9 cellular contexts compared by ENCODE assay signal in genomic region chr5:171342362-171343111, GRCh38. TPM values are rescaled to one million over a fixed set of nuclear protein-coding genes. Genes with fewer than 3 reads are reported as not detected.
DNase-seq lines count a peak whose midpoint lies in the region; ATAC-seq and TF ChIP-seq lines count a peak whose summit lies in the region.
"Had no signal": no experiment of that assay in that cellular context is flagged by ENCODE, and none has a peak within 500 bp of the region (broad histone marks: within the 10 kb centered on the region; RNA-seq: fewer than 3 reads in every experiment).

No MANE protein-coding gene starts in this region.

- peak; percentile 60 for ATAC-seq in HG03280 (IDR thresholded peaks at IDR 0.05; ENCODE audit: unreplicated experiment)

- H3K27ac Mint-ChIP-seq in immature natural killer cell = no peak overlapping the region
- H3K27ac Mint-ChIP-seq: IgD-negative memory B cell had no signal

- H3K4me3 Mint-ChIP-seq in immature natural killer cell = no peak overlapping the region
- H3K4me3 Mint-ChIP-seq: IgD-negative memory B cell had no signal

- TF ChIP-seq CTCF in AG09319 (IDR thresholded peaks at IDR 0.05; ENCODE audit: low read depth, low read length) (peak; percentile 77), GM12865 (IDR thresholded peaks at IDR 0.05; ENCODE audit: insufficient read depth, low read depth, low read length, missing control alignments) (peak; percentile 62)

- H3K9me3 Mint-ChIP-seq in immature natural killer cell = no peaks in the 10 kb centered on the region

- no peaks in the 10 kb centered on the region for H3K36me3 Mint-ChIP-seq in immature natural killer cell
- H3K36me3 Mint-ChIP-seq: IgD-negative memory B cell had no signal

- H3K4me1 Mint-ChIP-seq in immature natural killer cell = no peaks in the 10 kb centered on the region
- H3K4me1 Mint-ChIP-seq: IgD-negative memory B cell had no signal

- peak; percentile 27 for DNase-seq in AG09319 (ENCODE audit: extremely low read depth, low read depth)
- peak; percentile 65 for DNase-seq in GM12865 (ENCODE audit: low read depth)
- peak; percentile 63 for DNase-seq in NCI-H748 treated with DMSO at 0.1 percent for 48 hours (lab: John Stamatoyannopoulos, UW)
- peak; percentile 63 for DNase-seq in amniotic epithelial cell (ENCODE audit: low read depth)
- peak; percentile 21 to 45 (median 44) for DNase-seq in immature natural killer cell
- DNase-seq in stimulated activated CD4-positive, alpha-beta T cell treated with anti-CD3 and anti-CD28 coated beads, TNF-alpha, amount 100 ng/mL, for 48 hours (ENCODE audit: low read depth in 3 of 3) = peak in 2 of 3 donors; percentile 11 to 28
- DNase-seq in effector CD4-positive, alpha-beta T cell = no peak

- no peak overlapping the region for H3K4me3 ChIP-seq in GM12865 (ENCODE audit: low read depth, low read length)

- H3K27me3 Mint-ChIP-seq in immature natural killer cell (ENCODE audit: low read depth in 3 of 3) = peaks cover 2 to 9% (median 8%) of the 10 kb centered on the region in 3 donors

RNA-seq across cellular contexts. Expression of gene TLX3, which starts 33.5 kb away (rescaled TPM):
- not detected for polyA plus RNA-seq in immature natural killer cell
- polyA plus RNA-seq: IgD-negative memory B cell had no signal

RNA-seq across cellular contexts. Expression of gene NPM1, which starts 45.1 kb away (rescaled TPM):
- 100 to 1,000 TPM; 274 to 417 (median 355) TPM for polyA plus RNA-seq in immature natural killer cell
